In the genomic region with DNA sequence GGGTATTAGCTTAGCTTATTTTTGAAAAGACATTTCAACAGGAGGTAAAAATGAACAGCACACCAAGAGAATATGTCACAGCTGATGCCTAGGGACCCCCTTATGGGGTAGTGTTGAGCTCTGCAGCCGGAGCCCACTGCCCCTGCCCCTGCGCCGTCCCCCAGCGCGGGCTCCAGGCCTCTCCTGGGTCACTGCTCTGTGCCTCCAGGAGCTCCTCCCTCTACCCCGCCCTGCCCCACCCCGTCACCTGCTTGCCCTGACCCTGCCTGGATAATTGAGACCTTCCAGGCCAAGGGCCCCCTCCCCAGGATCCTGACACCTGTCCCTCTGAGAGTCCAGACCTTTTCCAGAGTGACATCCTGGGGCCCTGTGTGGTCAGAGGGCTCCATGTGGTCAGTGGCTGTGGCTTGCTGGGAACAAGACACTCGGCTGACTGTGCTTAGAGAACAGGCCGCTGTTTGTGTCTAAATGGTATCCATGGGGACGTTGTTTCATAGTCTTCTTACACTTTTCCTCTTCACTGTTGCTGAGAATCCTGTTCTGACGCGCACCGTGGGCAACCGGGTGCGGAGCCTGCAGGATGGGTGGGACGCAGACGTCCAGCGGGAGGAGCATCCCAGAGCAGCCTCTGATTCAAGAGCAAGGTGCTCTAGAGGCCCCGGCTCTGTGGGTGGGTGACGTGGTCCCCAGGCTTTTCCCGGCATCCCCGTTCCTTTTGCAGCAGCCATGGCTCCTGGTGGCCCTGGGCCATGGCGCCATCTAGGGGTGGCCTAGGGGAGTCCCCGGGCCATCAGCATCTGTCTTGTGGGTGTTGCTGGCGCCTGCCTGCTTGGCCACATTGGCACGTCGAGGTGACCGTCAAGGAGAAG, we compare ENCODE assay signal across 1 cellular context.
TF ChIP-seq lines count a peak whose summit lies in the region.

No MANE protein-coding gene starts in this region.

TF ChIP-seq in HepG2, 621 proteins besides CTCF, POLR2A, EP300 and RAD21 (continued from another document and continues in another):
- TF ChIP-seq TRIM22 (IDR thresholded peaks at IDR 0.05) (no peak), CBX5 (CRISPR knock-in tag; IDR thresholded peaks at IDR 0.05; ENCODE audit: borderline replicate concordance) (peak; percentile 50; the same call in 1 of the 2 replicates), NR2F2 (IDR thresholded peaks at IDR 0.05; ENCODE audit: borderline replicate concordance, low read depth) (0 out of 2 replicates have a peak, but pooled peaks have one; percentile 15), ZNF512 (CRISPR knock-in tag; IDR thresholded peaks at IDR 0.05) (no peak), KLF11 (CRISPR knock-in tag; IDR thresholded peaks at IDR 0.05) (no peak), CEBPZ (IDR thresholded peaks at IDR 0.05; ENCODE audit: low read length) (no peak), TBX2 (CRISPR knock-in tag; IDR thresholded peaks at IDR 0.05; ENCODE audit: borderline replicate concordance) (peak; percentile 27; the same call in 1 of the 2 replicates), PHF20 (CRISPR knock-in tag; IDR thresholded peaks at IDR 0.05) (no peak), NR3C1 (CRISPR knock-in tag; IDR thresholded peaks at IDR 0.05) (no peak), ZNF605 (CRISPR knock-in tag; IDR thresholded peaks at IDR 0.05) (no peak), SALL1 (CRISPR knock-in tag; IDR thresholded peaks at IDR 0.05) (peak; percentile 51), MBD4 (IDR thresholded peaks at IDR 0.05; ENCODE audit: borderline replicate concordance, low read length) (no peak), ZNF790 (CRISPR knock-in tag; IDR thresholded peaks at IDR 0.05; ENCODE audit: borderline replicate concordance) (no peak), ZNF326 (CRISPR knock-in tag; IDR thresholded peaks at IDR 0.05; ENCODE audit: borderline replicate concordance) (no peak), MXI1 (IDR thresholded peaks at IDR 0.05; ENCODE audit: borderline replicate concordance, low read depth, low read length) (peak; percentile 65; the same call in 1 of the 3 replicates), ZNF256 (CRISPR knock-in tag; conservative IDR thresholded peaks at IDR 0.05) (no peak), YEATS4 (CRISPR knock-in tag; IDR thresholded peaks at IDR 0.05; ENCODE audit: borderline replicate concordance) (no peak), ZFY (CRISPR knock-in tag; IDR thresholded peaks at IDR 0.05) (no peak), ZNF350 (CRISPR knock-in tag; IDR thresholded peaks at IDR 0.05; ENCODE audit: borderline replicate concordance, low read depth) (no peak), REL (CRISPR knock-in tag; conservative IDR thresholded peaks at IDR 0.05) (no peak), RELA (CRISPR knock-in tag; IDR thresholded peaks at IDR 0.05) (no peak), KDM4B (CRISPR knock-in tag; IDR thresholded peaks at IDR 0.05) (peak; percentile 20; the same call in 1 of the 2 replicates), NFE2L1 (CRISPR knock-in tag; IDR thresholded peaks at IDR 0.05; ENCODE audit: borderline replicate concordance) (no peak), ZMYM4 (CRISPR knock-in tag; IDR thresholded peaks at IDR 0.05) (no peak), NR2C2 (CRISPR knock-in tag; IDR thresholded peaks at IDR 0.05; ENCODE audit: borderline replicate concordance) (no peak), GLI4 (CRISPR knock-in tag; IDR thresholded peaks at IDR 0.05; ENCODE audit: borderline replicate concordance) (0 out of 2 replicates have a peak, but pooled peaks have one; percentile 22), ZNF749 (CRISPR knock-in tag; IDR thresholded peaks at IDR 0.05; ENCODE audit: borderline replicate concordance) (no peak), CAMTA2 (CRISPR knock-in tag; IDR thresholded peaks at IDR 0.05; ENCODE audit: borderline replicate concordance) (no peak), PCBP2 (optimal IDR thresholded peaks at IDR 0.05; ENCODE audit: low read depth, low read length, poor library complexity, severe bottlenecking) (no peak), JUN (CRISPR knock-in tag; IDR thresholded peaks at IDR 0.05) (no peak), ZNF143 (CRISPR knock-in tag; IDR thresholded peaks at IDR 0.05) (peak; percentile 84), ZFYVE20 (CRISPR knock-in tag; IDR thresholded peaks at IDR 0.05; ENCODE audit: borderline replicate concordance, low read depth) (no peak), ZNF660 (CRISPR knock-in tag; IDR thresholded peaks at IDR 0.05; ENCODE audit: borderline replicate concordance, low read depth) (no peak), ZNF615 (CRISPR knock-in tag; IDR thresholded peaks at IDR 0.05; ENCODE audit: borderline replicate concordance) (no peak), ZNF282 (IDR thresholded peaks at IDR 0.05; ENCODE audit: partially characterized antibody) (no peak), MAF1 (CRISPR knock-in tag; IDR thresholded peaks at IDR 0.05; ENCODE audit: borderline replicate concordance) (no peak), SNAI1 (CRISPR knock-in tag; IDR thresholded peaks at IDR 0.05; ENCODE audit: borderline replicate concordance) (0 out of 2 replicates have a peak, but pooled peaks have one; percentile 35)
- TF ChIP-seq, protein P1, sequence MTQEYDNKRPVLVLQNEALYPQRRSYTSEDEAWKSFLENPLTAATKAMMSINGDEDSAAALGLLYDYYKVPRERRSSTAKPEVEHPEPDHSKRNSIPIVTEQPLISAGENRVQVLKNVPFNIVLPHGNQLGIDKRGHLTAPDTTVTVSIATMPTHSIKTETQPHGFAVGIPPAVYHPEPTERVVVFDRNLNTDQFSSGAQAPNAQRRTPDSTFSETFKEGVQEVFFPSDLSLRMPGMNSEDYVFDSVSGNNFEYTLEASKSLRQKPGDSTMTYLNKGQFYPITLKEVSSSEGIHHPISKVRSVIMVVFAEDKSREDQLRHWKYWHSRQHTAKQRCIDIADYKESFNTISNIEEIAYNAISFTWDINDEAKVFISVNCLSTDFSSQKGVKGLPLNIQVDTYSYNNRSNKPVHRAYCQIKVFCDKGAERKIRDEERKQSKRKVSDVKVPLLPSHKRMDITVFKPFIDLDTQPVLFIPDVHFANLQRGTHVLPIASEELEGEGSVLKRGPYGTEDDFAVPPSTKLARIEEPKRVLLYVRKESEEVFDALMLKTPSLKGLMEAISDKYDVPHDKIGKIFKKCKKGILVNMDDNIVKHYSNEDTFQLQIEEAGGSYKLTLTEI (CRISPR knock-in tag; conservative IDR thresholded peaks at IDR 0.05): no peak
- TF ChIP-seq, protein P2, sequence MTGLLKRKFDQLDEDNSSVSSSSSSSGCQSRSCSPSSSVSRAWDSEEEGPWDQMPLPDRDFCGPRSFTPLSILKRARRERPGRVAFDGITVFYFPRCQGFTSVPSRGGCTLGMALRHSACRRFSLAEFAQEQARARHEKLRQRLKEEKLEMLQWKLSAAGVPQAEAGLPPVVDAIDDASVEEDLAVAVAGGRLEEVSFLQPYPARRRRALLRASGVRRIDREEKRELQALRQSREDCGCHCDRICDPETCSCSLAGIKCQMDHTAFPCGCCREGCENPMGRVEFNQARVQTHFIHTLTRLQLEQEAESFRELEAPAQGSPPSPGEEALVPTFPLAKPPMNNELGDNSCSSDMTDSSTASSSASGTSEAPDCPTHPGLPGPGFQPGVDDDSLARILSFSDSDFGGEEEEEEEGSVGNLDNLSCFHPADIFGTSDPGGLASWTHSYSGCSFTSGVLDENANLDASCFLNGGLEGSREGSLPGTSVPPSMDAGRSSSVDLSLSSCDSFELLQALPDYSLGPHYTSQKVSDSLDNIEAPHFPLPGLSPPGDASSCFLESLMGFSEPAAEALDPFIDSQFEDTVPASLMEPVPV (CRISPR knock-in tag; IDR thresholded peaks at IDR 0.05): 0 out of 2 replicates have a peak, but pooled peaks have one; percentile 43
- TF ChIP-seq, protein P3, sequence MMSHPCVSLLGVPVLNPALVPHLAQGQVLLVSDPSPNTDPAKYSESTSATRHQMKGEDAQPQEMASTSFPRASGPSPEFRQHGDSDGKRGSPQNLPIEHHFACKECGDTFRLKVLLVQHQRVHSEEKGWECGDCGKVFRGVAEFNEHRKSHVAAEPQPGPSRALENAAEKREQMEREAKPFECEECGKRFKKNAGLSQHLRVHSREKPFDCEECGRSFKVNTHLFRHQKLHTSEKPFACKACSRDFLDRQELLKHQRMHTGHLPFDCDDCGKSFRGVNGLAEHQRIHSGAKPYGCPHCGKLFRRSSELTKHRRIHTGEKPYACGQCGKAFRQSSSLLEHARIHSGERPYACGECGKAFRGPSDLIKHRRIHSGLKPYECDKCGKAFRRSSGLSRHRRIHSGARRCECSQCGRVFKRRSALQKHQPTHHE (CRISPR knock-in tag; IDR thresholded peaks at IDR 0.05; ENCODE audit: borderline replicate concordance): no peak
- TF ChIP-seq, protein P4, sequence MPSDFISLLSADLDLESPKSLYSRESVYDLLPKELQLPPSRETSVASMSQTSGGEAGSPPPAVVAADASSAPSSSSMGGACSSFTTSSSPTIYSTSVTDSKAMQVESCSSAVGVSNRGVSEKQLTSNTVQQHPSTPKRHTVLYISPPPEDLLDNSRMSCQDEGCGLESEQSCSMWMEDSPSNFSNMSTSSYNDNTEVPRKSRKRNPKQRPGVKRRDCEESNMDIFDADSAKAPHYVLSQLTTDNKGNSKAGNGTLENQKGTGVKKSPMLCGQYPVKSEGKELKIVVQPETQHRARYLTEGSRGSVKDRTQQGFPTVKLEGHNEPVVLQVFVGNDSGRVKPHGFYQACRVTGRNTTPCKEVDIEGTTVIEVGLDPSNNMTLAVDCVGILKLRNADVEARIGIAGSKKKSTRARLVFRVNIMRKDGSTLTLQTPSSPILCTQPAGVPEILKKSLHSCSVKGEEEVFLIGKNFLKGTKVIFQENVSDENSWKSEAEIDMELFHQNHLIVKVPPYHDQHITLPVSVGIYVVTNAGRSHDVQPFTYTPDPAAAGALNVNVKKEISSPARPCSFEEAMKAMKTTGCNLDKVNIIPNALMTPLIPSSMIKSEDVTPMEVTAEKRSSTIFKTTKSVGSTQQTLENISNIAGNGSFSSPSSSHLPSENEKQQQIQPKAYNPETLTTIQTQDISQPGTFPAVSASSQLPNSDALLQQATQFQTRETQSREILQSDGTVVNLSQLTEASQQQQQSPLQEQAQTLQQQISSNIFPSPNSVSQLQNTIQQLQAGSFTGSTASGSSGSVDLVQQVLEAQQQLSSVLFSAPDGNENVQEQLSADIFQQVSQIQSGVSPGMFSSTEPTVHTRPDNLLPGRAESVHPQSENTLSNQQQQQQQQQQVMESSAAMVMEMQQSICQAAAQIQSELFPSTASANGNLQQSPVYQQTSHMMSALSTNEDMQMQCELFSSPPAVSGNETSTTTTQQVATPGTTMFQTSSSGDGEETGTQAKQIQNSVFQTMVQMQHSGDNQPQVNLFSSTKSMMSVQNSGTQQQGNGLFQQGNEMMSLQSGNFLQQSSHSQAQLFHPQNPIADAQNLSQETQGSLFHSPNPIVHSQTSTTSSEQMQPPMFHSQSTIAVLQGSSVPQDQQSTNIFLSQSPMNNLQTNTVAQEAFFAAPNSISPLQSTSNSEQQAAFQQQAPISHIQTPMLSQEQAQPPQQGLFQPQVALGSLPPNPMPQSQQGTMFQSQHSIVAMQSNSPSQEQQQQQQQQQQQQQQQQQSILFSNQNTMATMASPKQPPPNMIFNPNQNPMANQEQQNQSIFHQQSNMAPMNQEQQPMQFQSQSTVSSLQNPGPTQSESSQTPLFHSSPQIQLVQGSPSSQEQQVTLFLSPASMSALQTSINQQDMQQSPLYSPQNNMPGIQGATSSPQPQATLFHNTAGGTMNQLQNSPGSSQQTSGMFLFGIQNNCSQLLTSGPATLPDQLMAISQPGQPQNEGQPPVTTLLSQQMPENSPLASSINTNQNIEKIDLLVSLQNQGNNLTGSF (CRISPR knock-in tag; IDR thresholded peaks at IDR 0.05): no peak
